24 cellular contexts compared by ENCODE assay signal in genomic region chr19:33781996-33782395, GRCh38. TPM values are rescaled to one million over a fixed set of nuclear protein-coding genes. Genes with fewer than 3 reads are reported as not detected.
"Had no signal": no experiment of that assay in that cellular context is flagged by ENCODE, and none has a peak within 500 bp of the region (broad histone marks: within the 10 kb centered on the region; RNA-seq: fewer than 3 reads in every experiment).

No MANE protein-coding gene starts in this region.

- H3K4me1 ChIP-seq: pancreas, right lobe of liver had no signal

- ATAC-seq: activated CD4-positive, alpha-beta T cell treated with anti-CD3 and anti-CD28 coated beads for 36 hours; gastrocnemius medialis; heart left ventricle; mucosa of descending colon; naive thymus-derived CD4-positive, alpha-beta T cell; pancreas; right lobe of liver; WTC11 had no signal

- H3K9me3 ChIP-seq: gastrocnemius medialis, heart left ventricle, left ventricle myocardium inferior, mucosa of descending colon, pancreas, right lobe of liver, tibial artery had no signal

- H3K36me3 ChIP-seq: gastrocnemius medialis, heart left ventricle, left ventricle myocardium inferior, pancreas, right lobe of liver, tibial artery had no signal

- FAIRE-seq: pancreas had no signal

- H3K4me3 Mint-ChIP-seq: activated CD4-positive, alpha-beta T cell treated with anti-CD3 and anti-CD28 coated beads for 36 hours; activated naive CD8-positive, alpha-beta T cell; activated T-helper 1 cell treated with anti-CD3 and anti-CD28 coated beads, Interleukin-12 subunit alpha, Interleukin-12 subunit beta, Interleukin-2, Interleukin-4 antibody, amounts not matched to agents 30 ng/mL and 10 ng/mL and 1 ng/mL, durations not matched to agents 14 hours and 24 hours and 36 hours; brain; central memory CD8-positive, alpha-beta T cell; naive thymus-derived CD4-positive, alpha-beta T cell; T-helper 2 cell treated with Interferon-gamma antibody and Interleukin-4, amounts not matched to agents 5 μg/mL and 100 μg/mL, for 36 hours; WTC11 had no signal

- H3K27me3 ChIP-seq: right lobe of liver had no signal

- DNase-seq: activated CD4-positive, alpha-beta T cell treated with anti-CD3 and anti-CD28 coated beads for 36 hours; activated CD4-positive, alpha-beta T cell treated with anti-CD3 and anti-CD28 coated beads, Interleukin-2, amount 50 U/mL, for 48 hours; activated gamma-delta T cell treated with Interleukin-2 at 50 U/mL for 16 hours; activated T-cell treated with anti-CD3 and anti-CD28 coated beads for 4 hours; amniotic stem cell; erythroblast; gastrocnemius medialis; heart left ventricle; kidney glomerular epithelial cell; left ventricle myocardium inferior; mammary epithelial cell; mucosa of descending colon; naive thymus-derived CD4-positive, alpha-beta T cell; right lobe of liver; stimulated activated naive CD4-positive, alpha-beta T cell; tibial artery had no signal

- H3K36me3 Mint-ChIP-seq: activated naive CD8-positive, alpha-beta T cell; brain; naive thymus-derived CD4-positive, alpha-beta T cell; WTC11 had no signal

- H3K27ac Mint-ChIP-seq: activated CD4-positive, alpha-beta T cell treated with anti-CD3 and anti-CD28 coated beads for 36 hours; activated naive CD8-positive, alpha-beta T cell; activated T-helper 1 cell treated with anti-CD3 and anti-CD28 coated beads, Interleukin-12 subunit alpha, Interleukin-12 subunit beta, Interleukin-2, Interleukin-4 antibody, amounts not matched to agents 30 ng/mL and 10 ng/mL and 1 ng/mL, durations not matched to agents 14 hours and 24 hours and 36 hours; brain; naive thymus-derived CD4-positive, alpha-beta T cell; T-helper 2 cell treated with Interferon-gamma antibody and Interleukin-4, amounts not matched to agents 5 μg/mL and 100 μg/mL, for 36 hours; WTC11 had no signal

- H3K4me3 ChIP-seq: coronary artery, gastrocnemius medialis, heart left ventricle, left ventricle myocardium inferior, mucosa of descending colon, pancreas, right lobe of liver, tibial artery had no signal

- H3K9me3 Mint-ChIP-seq: activated T-helper 1 cell treated with anti-CD3 and anti-CD28 coated beads, Interleukin-12 subunit alpha, Interleukin-12 subunit beta, Interleukin-2, Interleukin-4 antibody, amounts not matched to agents 30 ng/mL and 10 ng/mL and 1 ng/mL, durations not matched to agents 14 hours and 24 hours and 36 hours; brain; central memory CD8-positive, alpha-beta T cell; naive thymus-derived CD4-positive, alpha-beta T cell; T-helper 2 cell treated with Interferon-gamma antibody and Interleukin-4, amounts not matched to agents 5 μg/mL and 100 μg/mL, for 36 hours; WTC11 had no signal

- H3K27ac ChIP-seq: coronary artery, gastrocnemius medialis, heart left ventricle, left ventricle myocardium inferior, pancreas, right lobe of liver, tibial artery had no signal

RNA-seq across cellular contexts. Expression of gene KCTD15, which starts 14.7 kb away (rescaled TPM):
- polyA plus RNA-seq: naive thymus-derived CD4-positive, alpha-beta T cell had no signal
